Comparison of ENCODE assay signal across 23 cellular contexts in genomic region chr2:161130354-161130753, GRCh38. TPM values are rescaled to one million over a fixed set of nuclear protein-coding genes. Genes with fewer than 3 reads are reported as not detected.
DNase-seq lines count a peak whose midpoint lies in the region; ATAC-seq and TF ChIP-seq lines count a peak whose summit lies in the region.
"Had no signal": no experiment of that assay in that cellular context is flagged by ENCODE, and none has a peak within 500 bp of the region (broad histone marks: within the 10 kb centered on the region; RNA-seq: fewer than 3 reads in every experiment).

No MANE protein-coding gene starts in this region.

- BruUV-seq in HCT116 (replicated peaks; lab: Mats Ljungman, UMichigan): no TSS peak

- peaks cover 74 to 84% of the 10 kb centered on the region in 2 experiments for H3K4me1 ChIP-seq in HCT116 (ENCODE audit: control insufficient read depth in 1 of 2, insufficient read depth in 2 of 2, low read length in 2 of 2)
- H3K4me1 ChIP-seq: BE2C had no signal

- H3K9me2 ChIP-seq in HCT116 (ENCODE audit: insufficient read depth): no peaks in the 10 kb centered on the region

- no peak for TF ChIP-seq POLR2A in HCT116 (IDR thresholded peaks at IDR 0.05; ENCODE audit: borderline replicate concordance, extremely low read depth, insufficient read depth, insufficient read length)

- CTCF ChIA-PET in HCT116 (lab: Charles Lee): no interaction called here

- H4K20me1 ChIP-seq in HCT116 (ENCODE audit: insufficient read depth): no peaks in the 10 kb centered on the region
- H4K20me1 ChIP-seq: BLaER1 treated with 17β-estradiol and CSF1 and Interleukin-3, amounts not matched to agents 10 nM and 100 nM had no signal

- DNase-seq in NCI-H82 (lab: John Stamatoyannopoulos, UW) (peak; percentile 40), NCI-H82 treated with DMSO at 0.1 percent for 48 hours (lab: John Stamatoyannopoulos, UW; ENCODE audit: unreplicated experiment) (no peak), DMS53 (lab: John Stamatoyannopoulos, UW) (peak; percentile 96), HCT116 (ENCODE audit: low read depth, low spot score) (no peak), caudate nucleus (lab: John Stamatoyannopoulos, UW) (no peak), HT-29 (ENCODE audit: low spot score) (no peak)
- DNase-seq: 8988T; ACHN; AML-193; BE2C; Calu3; CD4-positive, alpha-beta T cell; COR-L47; DMS79; EL; GDM1; GM23248; H7; HCEC 1CT had no signal

- ATAC-seq in HCT116: no peak
- no peak for ATAC-seq in GM19035 (IDR thresholded peaks at IDR 0.05; ENCODE audit: unreplicated experiment)
- ATAC-seq: A549, GM12878 had no signal

- H3K4me3 ChIP-seq in HCT116 (replicated peaks in 1 of 2; ENCODE audit: low read depth in 1 of 2, low read length in 2 of 2): no peak overlapping the region
- H3K4me3 ChIP-seq: A549; BLaER1 treated with 17β-estradiol and CSF1 and Interleukin-3, amounts not matched to agents 10 nM and 100 nM; GM12878; GM23248 had no signal

- no peaks in the 10 kb centered on the region for H3K79me2 ChIP-seq in HCT116 (ENCODE audit: insufficient read depth, low read length)

- H3K4me2 ChIP-seq in HCT116 (ENCODE audit: low read length): no peak overlapping the region
- H3K4me2 ChIP-seq: A549; BLaER1 treated with 17β-estradiol and CSF1 and Interleukin-3, amounts not matched to agents 10 nM and 100 nM had no signal

- H3K27ac ChIP-seq in HCT116 (ENCODE audit: low read depth, low read length) (peak overlapping the region; percentile 87), caudate nucleus (ENCODE audit: low read depth, low read length) (peak overlapping the region; percentile 62)
- H3K27ac ChIP-seq: BLaER1 treated with 17β-estradiol and CSF1 and Interleukin-3, amounts not matched to agents 10 nM and 100 nM; GM23248 had no signal

- no peaks in the 10 kb centered on the region for H3K36me3 ChIP-seq in HCT116 (ENCODE audit: control insufficient read depth in 1 of 2, insufficient read depth in 2 of 2, low read length in 2 of 2)
- H3K36me3 ChIP-seq: BE2C; BLaER1 treated with 17β-estradiol and CSF1 and Interleukin-3, amounts not matched to agents 10 nM and 100 nM had no signal

- peak overlapping the region; percentile 29 for H2AFZ ChIP-seq in HCT116 (ENCODE audit: low read depth, low read length, poor library complexity, severe bottlenecking)
- H2AFZ ChIP-seq: GM23248 had no signal

- H3K9ac ChIP-seq in HCT116 (ENCODE audit: low read length): no peak overlapping the region
- H3K9ac ChIP-seq: BLaER1 treated with 17β-estradiol and CSF1 and Interleukin-3, amounts not matched to agents 10 nM and 100 nM; GM23248 had no signal

- POLR2A ChIA-PET in HCT116 (lab: Charles Lee): no interaction called here

- no peaks in the 10 kb centered on the region for H3K27me3 ChIP-seq in HCT116 (ENCODE audit: insufficient read depth, low read length)
- H3K27me3 ChIP-seq: BE2C; BLaER1 treated with 17β-estradiol and CSF1 and Interleukin-3, amounts not matched to agents 10 nM and 100 nM had no signal

- H3K9me3 ChIP-seq in HCT116 (ENCODE audit: control insufficient read depth in 1 of 2, insufficient read depth in 1 of 2, low read depth in 1 of 2, low read length in 2 of 2): no peaks in the 10 kb centered on the region
- H3K9me3 ChIP-seq: A549, BE2C had no signal

- no peak for TF ChIP-seq RAD21 in HCT116 (IDR thresholded peaks at IDR 0.05; ENCODE audit: low read depth)

- intact Hi-C loops in HCT116 (cut with micrococcal nuclease): no loop called here

- RAD21 ChIA-PET in HCT116 (lab: Charles Lee; ENCODE audit: low non-redundant PET in 1 of 2, low total read pairs in 2 of 2, uncharacterized antibody in 2 of 2, unreplicated experiment in 2 of 2): no interaction called here

- no peak for TF ChIP-seq CTCF in HCT116 (IDR thresholded peaks at IDR 0.05 in 2 of 3, conservative IDR thresholded peaks at IDR 0.05 in 1 of 3; ENCODE audit: borderline replicate concordance in 1 of 3, insufficient read depth in 1 of 3, low read depth in 2 of 3, low read length in 2 of 3)

TF ChIP-seq in HCT116, 20 proteins besides CTCF, POLR2A, EP300 and RAD21:
- TF ChIP-seq TCF7L2 (IDR thresholded peaks at IDR 0.05; ENCODE audit: borderline replicate concordance, extremely low read depth, insufficient read depth, insufficient read length): no peak
- no peak for TF ChIP-seq CEBPB (IDR thresholded peaks at IDR 0.05; ENCODE audit: low read depth)

RNA-seq across cellular contexts. Expression of gene TANK, which starts 29.9 kb away (rescaled TPM):
- total RNA-seq in HCT116 (2021; ENCODE audit: unreplicated experiment): 52.5 TPM
- polyA plus RNA-seq in HCT116 (2012): 20.7 and 34.5 TPM in 2 replicates
- 52.2 and 55.8 TPM in 2 replicates for total RNA-seq in HT-29 (2014; rRNA removed; shearing (Covaris generic))

Comparison
In these comparisons a context has a peak if more than half of its experiments do, and no peak if none do; other contexts are left out.
1. DNase-seq: peak in NCI-H82 (single experiment) and DMS53 (single experiment); none in NCI-H82 treated with DMSO at 0.1 percent for 48 hours (single experiment), HCT116 (single experiment), caudate nucleus (0 of 61) and HT-29 (single experiment).